In the genomic region with DNA sequence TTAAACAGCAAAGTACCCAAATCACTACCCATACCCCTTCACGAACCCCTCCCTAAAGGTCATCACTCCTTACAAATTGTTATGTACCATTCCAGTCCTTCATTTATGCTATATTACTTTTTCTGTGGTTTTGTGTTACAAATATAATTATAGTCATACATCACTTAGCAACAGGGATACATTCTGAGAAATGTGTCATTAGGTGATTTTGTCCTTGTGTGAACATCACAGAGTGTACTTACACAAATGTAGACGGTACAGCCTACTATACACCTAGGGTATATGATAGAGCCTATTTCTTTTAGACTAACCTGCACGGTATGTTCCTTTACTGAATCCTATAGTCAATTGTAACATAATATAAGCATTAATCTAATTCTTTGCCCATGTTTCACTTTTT, we compare ENCODE assay signal across 24 cellular contexts.
DNase-seq lines count a peak whose midpoint lies in the region; ATAC-seq, FAIRE-seq and TF ChIP-seq lines count a peak whose summit lies in the region.
"Had no signal": no experiment of that assay in that cellular context is flagged by ENCODE, and none has a peak within 500 bp of the region (broad histone marks: within the 10 kb centered on the region; RNA-seq: fewer than 3 reads in every experiment).

No MANE protein-coding gene starts in this region.

- peaks cover 0 to 4% (median 0%) of the 10 kb centered on the region in 3 donors for H3K9me3 Mint-ChIP-seq in T-cell
- H3K9me3 Mint-ChIP-seq: CD4-positive, alpha-beta T cell; HFFc6 had no signal

- 65% methylated on average over 3 of the region's 3 CpGs for WGBS in A549 (ENCODE audit: missing lambda C conversion rate)

- H3K4me3 Mint-ChIP-seq in T-cell, result no peak overlapping the region
- H3K4me3 Mint-ChIP-seq: CD4-positive, alpha-beta T cell; HFFc6 had no signal

- no peak for TF ChIP-seq RAD21 in A549 (conservative IDR thresholded peaks at IDR 0.05 in 1 of 2, IDR thresholded peaks at IDR 0.05 in 1 of 2)

- H3K4me1 Mint-ChIP-seq in T-cell, result peaks cover 21 to 34% (median 25%) of the 10 kb centered on the region in 3 donors

- H3K27me3 Mint-ChIP-seq in T-cell, result peaks cover 0 to 3% of the 10 kb centered on the region in 2 donors
- H3K27me3 Mint-ChIP-seq: CD4-positive, alpha-beta T cell had no signal

- H3K27ac ChIP-seq in A549, result no peak overlapping the region
- H3K27ac ChIP-seq: BLaER1, RWPE1 had no signal

- H3K4me3 ChIP-seq in A549, result no peak overlapping the region
- H3K4me3 ChIP-seq: BLaER1, HAP-1, K562 had no signal

- no peak for TF ChIP-seq EP300 in A549 (IDR thresholded peaks at IDR 0.05)

- no peaks in the 10 kb centered on the region for H3K9me3 ChIP-seq in A549
- H3K9me3 ChIP-seq: BLaER1, HAP-1 had no signal

- no peak for TF ChIP-seq CTCF in A549 (IDR thresholded peaks at IDR 0.05)

- POLR2A ChIA-PET in A549 (lab: Yijun Ruan, JAX) (no interaction called here), T-cell (lab: Charles Lee) (no interaction called here)

- DNase-seq in activated CD4-positive, CD25-positive, alpha-beta regulatory T cell treated with anti-CD3 and anti-CD28 coated beads, Interleukin-2, amount 50 U/mL, for 72 hours, result no peak
- no peak for DNase-seq in A549 (ENCODE audit: low read depth in 1 of 2, low spot score in 1 of 2)
- no peak for DNase-seq in GM18507 (ENCODE audit: extremely low spot score, insufficient read length, low read depth)
- peak; percentile 12 for DNase-seq in NCI-H748 treated with DMSO at 0.1 percent for 48 hours (lab: John Stamatoyannopoulos, UW)
- no peak for DNase-seq in epidermal melanocyte (ENCODE audit: insufficient read length, low spot score)
- DNase-seq in left lobe of liver (ENCODE audit: low spot score), result no peak
- no peak for DNase-seq in T-cell
- DNase-seq: CD4-positive, alpha-beta T cell; GOT3; HFFc6; Kasumi-1; NCI-H146; NCI-H2029; NCI-H2171; NCI-H510A; NCI-H82; SHP77 had no signal

- peak; percentile 48 to 55 for ATAC-seq in activated CD4-positive, CD25-positive, alpha-beta regulatory T cell treated with anti-CD3 and anti-CD28 coated beads, Interleukin-2, amount 50 U/mL, for 24 hours
- ATAC-seq in A549 (no peak), left lobe of liver (no peak), T-cell (replicated peaks in 1 of 4) (no peak)
- ATAC-seq: K562, Panc1 had no signal

- CTCF ChIA-PET in A549 (lab: Yijun Ruan, JAX) (no interaction called here), T-cell (lab: Charles Lee) (interaction anchor here in 1 of 2 donors (0.6 kb wide), 1 partner anchor 69 kb away, joined by 4 read pairs; no protein-coding TSS in a partner anchor)

- no peak for TF ChIP-seq POLR2A in A549 (IDR thresholded peaks at IDR 0.05; ENCODE audit: low read length)

- peak overlapping the region in 1 of 2 donors; percentile 20 for H3K27ac Mint-ChIP-seq in T-cell
- H3K27ac Mint-ChIP-seq: CD4-positive, alpha-beta T cell; HFFc6 had no signal

- H3K4me1 ChIP-seq in A549, result no peaks in the 10 kb centered on the region
- H3K4me1 ChIP-seq: BLaER1, HAP-1 had no signal

- peak; percentile 89 for FAIRE-seq in A549 (lab: Jason Lieb, UNC)
- FAIRE-seq in GM18507 (lab: Jason Lieb, UNC), result peak; percentile 51
- FAIRE-seq: HTR-8/SVneo, K562 had no signal

- no peaks in the 10 kb centered on the region for H3K36me3 Mint-ChIP-seq in T-cell

- no peak overlapping the region for H3K4me2 ChIP-seq in A549
- H3K4me2 ChIP-seq: BLaER1 had no signal

TF ChIP-seq in A549, 52 proteins besides CTCF, POLR2A, EP300 and RAD21:
- TF ChIP-seq NR3C1 (IDR thresholded peaks at IDR 0.05) (no peak), CBX8 (IDR thresholded peaks at IDR 0.05) (no peak), SMC3 (IDR thresholded peaks at IDR 0.05) (no peak), HOXB5 (CRISPR knock-in tag; IDR thresholded peaks at IDR 0.05) (no peak), FOXS1 (CRISPR knock-in tag; IDR thresholded peaks at IDR 0.05) (no peak), JUNB (IDR thresholded peaks at IDR 0.05) (no peak)
- TF ChIP-seq, protein P1, sequence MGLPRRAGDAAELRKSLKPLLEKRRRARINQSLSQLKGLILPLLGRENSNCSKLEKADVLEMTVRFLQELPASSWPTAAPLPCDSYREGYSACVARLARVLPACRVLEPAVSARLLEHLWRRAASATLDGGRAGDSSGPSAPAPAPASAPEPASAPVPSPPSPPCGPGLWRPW (IDR thresholded peaks at IDR 0.05), result no peak

Comparison
In these comparisons a context has a peak if more than half of its experiments do, and no peak if none do; other contexts are left out.
1. ATAC-seq: peak in activated CD4-positive, CD25-positive, alpha-beta regulatory T cell treated with anti-CD3 and anti-CD28 coated beads, Interleukin-2, amount 50 U/mL, for 24 hours (2 of 2); none in A549 (0 of 2), left lobe of liver (single experiment) and T-cell (0 of 4).